8 cellular contexts compared by ENCODE assay signal in genomic region chr3:138834359-138835176, GRCh38. TPM values are rescaled to one million over a fixed set of nuclear protein-coding genes. Genes with fewer than 3 reads are reported as not detected.
A peak's percentile ranks its signal among the peaks of the same experiment; 100 is the strongest.
DNase-seq lines count a peak whose midpoint lies in the region; TF ChIP-seq lines count a peak whose summit lies in the region.

PIK3CB (minus strand) TSS chr3:138834928; CDS start chr3:138759343, 75,585 bp downstream.

- H3K27me3 ChIP-seq in GM23248 (replicated peaks; ENCODE audit: insufficient read depth) (no peaks in the 10 kb centered on the region), neuron (ENCODE audit: insufficient read depth, low read length) (no peaks in the 10 kb centered on the region), subcutaneous abdominal adipose tissue (ENCODE audit: control insufficient read depth in 5 of 5, insufficient read depth in 4 of 5, low read length in 5 of 5) (no peaks in the 10 kb centered on the region)

- peak within 1 kb of the TSS; percentile 94 for H3K9ac ChIP-seq in GM23248
- peak within 1 kb of the TSS; percentile 76 to 94 (median 92) for H3K9ac ChIP-seq in subcutaneous abdominal adipose tissue (ENCODE audit: low read length in 5 of 5)

- peak within 1 kb of the TSS; percentile 99 for H2AFZ ChIP-seq in GM23248
- H2AFZ ChIP-seq in neuron (ENCODE audit: low read depth, low read length) = peak within 1 kb of the TSS; percentile 56

- 0 out of 2 replicates have a peak, but pooled peaks cover 9% of the 10 kb centered on the region for H3F3A ChIP-seq in GM23248 (ENCODE audit: insufficient read depth)

- peaks cover 5% of the 10 kb centered on the region; the same call in 1 of the 2 replicates for H3K4me1 ChIP-seq in GM23248 (ENCODE audit: insufficient read depth)
- peaks cover 11% of the 10 kb centered on the region for H3K4me1 ChIP-seq in neuron (ENCODE audit: insufficient read depth, low read length)
- H3K4me1 ChIP-seq in subcutaneous abdominal adipose tissue (ENCODE audit: control insufficient read depth in 5 of 5, insufficient read depth in 5 of 5, low read length in 5 of 5) = peaks cover 0 to 22% (median 19%) of the 10 kb centered on the region in 5 donors

- peak; percentile 88 for DNase-seq in EH (ENCODE audit: low read depth)
- peak; percentile 93 for DNase-seq in GM23248
- DNase-seq in LNCaP clone FGC (ENCODE audit: low read depth) = peak; percentile 62
- DNase-seq in activated effector memory CD4-positive, alpha-beta T cell treated with anti-CD3 and anti-CD28 coated beads, Interleukin-2, amount 50 U/mL, for 16 hours = peak; percentile 95
- DNase-seq in fibroblast of the conjunctiva (ENCODE audit: low read depth) = peak; percentile 51

- H3K9me2 ChIP-seq in GM23248 (ENCODE audit: insufficient read depth) = no peaks in the 10 kb centered on the region

- H3K27ac ChIP-seq in GM23248 (peak within 1 kb of the TSS; percentile 88), subcutaneous abdominal adipose tissue (ENCODE audit: low read depth, low read length) (peak within 1 kb of the TSS; percentile 96)

- peak; percentile 36 for TF ChIP-seq CTCF in LNCaP clone FGC (IDR thresholded peaks at IDR 0.05; ENCODE audit: control insufficient read depth, extremely low read depth, insufficient read depth)

- no peaks in the 10 kb centered on the region for H3K36me3 ChIP-seq in GM23248 (ENCODE audit: low read depth)
- no peaks in the 10 kb centered on the region for H3K36me3 ChIP-seq in neuron (ENCODE audit: insufficient read depth, low read length)
- no peaks in the 10 kb centered on the region for H3K36me3 ChIP-seq in subcutaneous abdominal adipose tissue (ENCODE audit: control insufficient read depth in 5 of 5, insufficient read depth in 5 of 5, low read length in 5 of 5)

- WGBS in GM23248 (ENCODE audit: low coverage in 1 of 2, low lambda C conversion rate in 2 of 2, missing lambda C conversion rate in 2 of 2), 2 experiments = 1 to 2% methylated on average over 34 to 63 of the region's 100 CpGs

- no peaks in the 10 kb centered on the region for H4K20me1 ChIP-seq in GM23248 (ENCODE audit: insufficient read depth)

- TF ChIP-seq POLR2A in Raji (IDR thresholded peaks at IDR 0.05; ENCODE audit: insufficient read depth, low read depth, low read length) = peak; percentile 84

- in situ Hi-C loops in GM23248 (cut with MboI) = no loop called here

- H3K9me3 ChIP-seq in GM23248 (ENCODE audit: low read depth) (no peaks in the 10 kb centered on the region), neuron (ENCODE audit: low read length) (no peaks in the 10 kb centered on the region), subcutaneous abdominal adipose tissue (ENCODE audit: control insufficient read depth in 5 of 5, low read length in 5 of 5) (no peaks in the 10 kb centered on the region)

- H3K4me2 ChIP-seq in GM23248 (ENCODE audit: unreplicated experiment) = peak within 1 kb of the TSS; percentile 91

- H3K79me2 ChIP-seq in GM23248 (ENCODE audit: insufficient read depth) = peaks cover 33% of the 10 kb centered on the region

- H3K4me3 ChIP-seq in GM23248 (peak within 1 kb of the TSS; percentile 86), LNCaP clone FGC (ENCODE audit: low read depth, low read length) (peak within 1 kb of the TSS; percentile 76), neuron (ENCODE audit: low read length) (peak within 1 kb of the TSS; percentile 69), subcutaneous abdominal adipose tissue (ENCODE audit: low read depth in 1 of 5, low read length in 5 of 5) (peak within 1 kb of the TSS; percentile 86 to 94 (median 91))

RNA-seq across cellular contexts. Expression of gene PIK3CB, which starts in this region (rescaled TPM):
- 4.8 TPM in 2 replicates for total RNA-seq in GM23248 (2014; rRNA removed; shearing (Covaris generic))
- polyA plus RNA-seq in GM23248 (2016; fragmentation: Nextera tagmentation; extraction: Ambion mirVana) = 6.4 and 7.2 TPM in 2 replicates

Comparison
In these comparisons a context has a peak if more than half of its experiments do, and no peak if none do; other contexts are left out.
1. Peak in every context shown above with its lines: DNase-seq, H3K4me3 ChIP-seq and H3K27ac ChIP-seq.